In the genomic region with DNA sequence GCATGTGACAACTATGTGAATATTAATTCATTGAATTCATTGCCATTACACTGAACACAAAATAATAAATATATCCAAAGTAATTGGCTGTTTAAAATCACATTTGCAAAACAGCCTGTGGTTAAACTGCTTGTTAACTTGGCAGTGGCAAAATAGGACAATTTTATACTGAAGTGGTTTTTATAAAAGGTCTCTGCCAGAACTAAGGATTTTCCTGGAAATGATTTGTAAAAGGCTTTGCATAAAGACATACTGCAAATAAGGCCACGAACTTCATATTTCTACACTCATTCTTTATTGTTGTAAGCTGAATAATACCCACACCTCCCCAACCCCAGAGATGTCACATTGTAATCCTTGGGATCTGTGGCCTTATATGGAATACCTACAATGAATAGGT, we compare ENCODE assay signal across 30 cellular contexts.
"Had no signal": no experiment of that assay in that cellular context is flagged by ENCODE, and none has a peak within 500 bp of the region (broad histone marks: within the 10 kb centered on the region; RNA-seq: fewer than 3 reads in every experiment).

No MANE protein-coding gene starts in this region.

- H3K4me3 Mint-ChIP-seq: immature natural killer cell; mesothelial cell of epicardium; naive thymus-derived CD4-positive, alpha-beta T cell; natural killer cell treated with Interleukin-12 subunit alpha and Interleukin-12 subunit beta and Interleukin-15 and Interleukin-18, amount 100 ng/mL, for 72 hours; stimulated activated effector memory CD8-positive, alpha-beta T cell treated with anti-CD3 and anti-CD28 coated beads, Interleukin-12 subunit alpha, Interleukin-12 subunit beta, amount 100 ng/mL, for 72 hours; stimulated activated naive CD8-positive, alpha-beta T cell treated with anti-CD3 and anti-CD28 coated beads, Interleukin-15, Interleukin-2, amounts not matched to agents 100 ng/mL and 50 ng/mL, for 24 hours had no signal

- H3K4me1 Mint-ChIP-seq: immature natural killer cell; mesothelial cell of epicardium; stimulated activated effector memory CD8-positive, alpha-beta T cell treated with anti-CD3 and anti-CD28 coated beads, Interleukin-12 subunit alpha, Interleukin-12 subunit beta, amount 100 ng/mL, for 72 hours had no signal

- H3K9me3 ChIP-seq: left lung, lower lobe of right lung, pancreas, prostate gland, sigmoid colon, spleen, suprapubic skin, thoracic aorta, tibial artery, upper lobe of right lung had no signal

- H3K4me1 ChIP-seq: left lung, lower lobe of right lung, pancreas, prostate gland, sigmoid colon, spleen, suprapubic skin, tibial artery, upper lobe of right lung had no signal

- DNase-seq: hypothalamus; immature natural killer cell; kidney; left colon; left lung; lower lobe of right lung; mammary epithelial cell; mesendoderm; naive thymus-derived CD4-positive, alpha-beta T cell; pancreas; posterior cingulate gyrus; retina; right cardiac atrium; sigmoid colon; small intestine; spleen; stimulated activated CD4-positive, alpha-beta T cell treated with anti-CD3 and anti-CD28 coated beads, Interleukin-4, amount 100 ng/mL, for 24 hours; stimulated activated naive CD4-positive, alpha-beta T cell; tibial artery; trophoblast cell; upper lobe of right lung had no signal

- H3K36me3 ChIP-seq: left lung, lower lobe of right lung, pancreas, prostate gland, sigmoid colon, spleen, suprapubic skin, thoracic aorta, tibial artery, upper lobe of right lung had no signal

- H3K27me3 ChIP-seq: left lung, pancreas, sigmoid colon, spleen, suprapubic skin, tibial artery, upper lobe of right lung had no signal

- H3K27ac ChIP-seq: left lung, lower lobe of right lung, pancreas, prostate gland, sigmoid colon, spleen, suprapubic skin, thoracic aorta, tibial artery, upper lobe of right lung had no signal

- H3K4me3 ChIP-seq: left lung, lower lobe of right lung, pancreas, prostate gland, sigmoid colon, spleen, suprapubic skin, thoracic aorta, tibial artery, upper lobe of right lung had no signal

- FAIRE-seq: islet of Langerhans, kidney, pancreas, small intestine, urothelium cell line had no signal

- H3K27ac Mint-ChIP-seq: immature natural killer cell; mesothelial cell of epicardium; naive thymus-derived CD4-positive, alpha-beta T cell; natural killer cell treated with Interleukin-12 subunit alpha and Interleukin-12 subunit beta and Interleukin-15 and Interleukin-18, amount 100 ng/mL, for 72 hours; stimulated activated effector memory CD8-positive, alpha-beta T cell treated with anti-CD3 and anti-CD28 coated beads, Interleukin-12 subunit alpha, Interleukin-12 subunit beta, amount 100 ng/mL, for 72 hours; stimulated activated naive CD8-positive, alpha-beta T cell treated with anti-CD3 and anti-CD28 coated beads, Interleukin-15, Interleukin-2, amounts not matched to agents 100 ng/mL and 50 ng/mL, for 24 hours had no signal

- H3K27me3 Mint-ChIP-seq: natural killer cell treated with Interleukin-12 subunit alpha and Interleukin-12 subunit beta and Interleukin-15 and Interleukin-18, amount 100 ng/mL, for 72 hours; stimulated activated naive CD8-positive, alpha-beta T cell treated with anti-CD3 and anti-CD28 coated beads, Interleukin-15, Interleukin-2, amounts not matched to agents 100 ng/mL and 50 ng/mL, for 24 hours had no signal

- H3K9me3 Mint-ChIP-seq: mesothelial cell of epicardium; stimulated activated naive CD8-positive, alpha-beta T cell treated with anti-CD3 and anti-CD28 coated beads, Interleukin-15, Interleukin-2, amounts not matched to agents 100 ng/mL and 50 ng/mL, for 24 hours had no signal

- H3K36me3 Mint-ChIP-seq: immature natural killer cell; mesothelial cell of epicardium; naive thymus-derived CD4-positive, alpha-beta T cell; natural killer cell treated with Interleukin-12 subunit alpha and Interleukin-12 subunit beta and Interleukin-15 and Interleukin-18, amount 100 ng/mL, for 72 hours; stimulated activated effector memory CD8-positive, alpha-beta T cell treated with anti-CD3 and anti-CD28 coated beads, Interleukin-12 subunit alpha, Interleukin-12 subunit beta, amount 100 ng/mL, for 72 hours had no signal

- ATAC-seq: left colon; left lung; lower lobe of right lung; naive thymus-derived CD4-positive, alpha-beta T cell; natural killer cell treated with Interleukin-12 subunit alpha and Interleukin-12 subunit beta and Interleukin-15 and Interleukin-18, amount 100 ng/mL, for 72 hours; pancreas; right cardiac atrium; stimulated activated effector memory CD8-positive, alpha-beta T cell treated with anti-CD3 and anti-CD28 coated beads, Interleukin-12 subunit alpha, Interleukin-12 subunit beta, amount 100 ng/mL, for 72 hours; upper lobe of right lung had no signal
